In genomic region chr16:57042157-57043111, GRCh38 we compare ENCODE assay signal across 8 cellular contexts. TPM values are rescaled to one million over a fixed set of nuclear protein-coding genes. Genes with fewer than 3 reads are reported as not detected.
DNase-seq lines count a peak whose midpoint lies in the region; ATAC-seq lines count a peak whose summit lies in the region.

No MANE protein-coding gene starts in this region.

- peak; percentile 54 for ATAC-seq in GM21717 (IDR thresholded peaks at IDR 0.05; ENCODE audit: unreplicated experiment)

- no peaks in the 10 kb centered on the region for H3K27me3 ChIP-seq in CD8-positive, alpha-beta memory T cell (ENCODE audit: insufficient read depth, low read length, poor library complexity, severe bottlenecking)

- H3K27me3 Mint-ChIP-seq in CD8-positive, alpha-beta memory T cell = no peaks in the 10 kb centered on the region

- POLR2A ChIA-PET in CD8-positive, alpha-beta memory T cell (lab: Charles Lee) = interaction anchor here (0.7 to 3.6 kb wide), 17 partner anchors 9 to 111 kb away, joined by 3 to 34 read pairs (median 4); partner anchors contain the start of genes HERPUD1 and NLRC5

- H3K36me3 Mint-ChIP-seq in CD8-positive, alpha-beta memory T cell = peaks cover 20 to 86% (median 21%) of the 10 kb centered on the region in 3 donors

- H3K4me3 ChIP-seq in CD8-positive, alpha-beta memory T cell (ENCODE audit: low read length) = peak overlapping the region; percentile 63
- H3K4me3 ChIP-seq in skin epidermis = peak overlapping the region in 1 of 7 experiments; percentile 4

- peak overlapping the region; percentile 62 for H3K27ac ChIP-seq in CD8-positive, alpha-beta memory T cell (ENCODE audit: low read depth, low read length)
- H3K27ac ChIP-seq in skin epidermis = peak overlapping the region in 17 of 21 experiments; percentile 0 to 91 (median 74)

- H3K9me3 ChIP-seq in CD8-positive, alpha-beta memory T cell (ENCODE audit: low read length) = no peaks in the 10 kb centered on the region

- peaks cover 61% of the 10 kb centered on the region for H3K36me3 ChIP-seq in CD8-positive, alpha-beta memory T cell (ENCODE audit: insufficient read depth, low read length)

- DNase-seq in CD8-positive, alpha-beta memory T cell = peak; percentile 30 to 90 (median 64)
- DNase-seq in NAMALWA (ENCODE audit: low spot score) (peak; percentile 91), NCI-H2107 treated with DMSO at 0.1 percent for 48 hours (lab: John Stamatoyannopoulos, UW; ENCODE audit: unreplicated experiment) (no peak), epidermal melanocyte (ENCODE audit: insufficient read length, low spot score) (no peak), superior temporal gyrus (ENCODE audit: extremely low spot score) (no peak)
- DNase-seq in activated T-helper 1 cell treated with anti-CD3 and anti-CD28 coated beads, Interleukin-2, amount 50 U/mL, for 16 hours (ENCODE audit: low read depth in 1 of 2, low spot score in 1 of 2) = peak; percentile 41 to 73

- peak overlapping the region; percentile 65 to 93 (median 83) for H3K4me3 Mint-ChIP-seq in CD8-positive, alpha-beta memory T cell

- peaks cover 83% of the 10 kb centered on the region for H3K4me1 ChIP-seq in CD8-positive, alpha-beta memory T cell (ENCODE audit: insufficient read depth, low read length)

- H3K9me3 Mint-ChIP-seq in CD8-positive, alpha-beta memory T cell = no peaks in the 10 kb centered on the region

- CTCF ChIA-PET in CD8-positive, alpha-beta memory T cell (lab: Charles Lee) = interaction anchor here (0.6 to 7.8 kb wide), 25 partner anchors 9 to 181 kb away, joined by 3 to 91 read pairs (median 4); partner anchors contain the start of gene NLRC5

- peak overlapping the region; percentile 91 to 99 (median 96) for H3K27ac Mint-ChIP-seq in CD8-positive, alpha-beta memory T cell

- H3K4me1 Mint-ChIP-seq in CD8-positive, alpha-beta memory T cell = peaks cover 68 to 86% (median 72%) of the 10 kb centered on the region in 3 donors

RNA-seq across cellular contexts. Expression of gene CPNE2, which starts 49.9 kb away (rescaled TPM):
- total RNA-seq in CD8-positive, alpha-beta memory T cell = 1 to 10 TPM; 9.4 TPM
- 90.4 TPM for polyA plus RNA-seq in CD8-positive, alpha-beta memory T cell

RNA-seq across cellular contexts. Expression of gene NLRC5, which starts 53.1 kb away (rescaled TPM):
- 100 to 1,000 TPM; 173 to 178 TPM for total RNA-seq in CD8-positive, alpha-beta memory T cell
- 165 TPM for polyA plus RNA-seq in CD8-positive, alpha-beta memory T cell

Comparison
In these comparisons a context has a peak if more than half of its experiments do, and no peak if none do; other contexts are left out.
1. DNase-seq: peak in CD8-positive, alpha-beta memory T cell (5 of 5), NAMALWA (single experiment) and activated T-helper 1 cell treated with anti-CD3 and anti-CD28 coated beads, Interleukin-2, amount 50 U/mL, for 16 hours (2 of 2); none in NCI-H2107 treated with DMSO at 0.1 percent for 48 hours (single experiment), epidermal melanocyte (single experiment) and superior temporal gyrus (single experiment).